20 cellular contexts compared by ENCODE assay signal in genomic region chr16:56781565-56781964, GRCh38. TPM values are rescaled to one million over a fixed set of nuclear protein-coding genes. Genes with fewer than 3 reads are reported as not detected.
DNase-seq lines count a peak whose midpoint lies in the region; ATAC-seq, FAIRE-seq and TF ChIP-seq lines count a peak whose summit lies in the region.
"Had no signal": no experiment of that assay in that cellular context is flagged by ENCODE, and none has a peak within 500 bp of the region (broad histone marks: within the 10 kb centered on the region; RNA-seq: fewer than 3 reads in every experiment).

No MANE protein-coding gene starts in this region.

- no peaks in the 10 kb centered on the region for H3K27me3 ChIP-seq in GM23338 (ENCODE audit: insufficient read depth)
- H3K27me3 ChIP-seq in SJCRH30: no peaks in the 10 kb centered on the region
- H3K27me3 ChIP-seq in endocrine pancreas (ENCODE audit: control insufficient read depth, insufficient read depth, low read length): no peaks in the 10 kb centered on the region
- H3K27me3 ChIP-seq: body of pancreas, neutrophil, suprapubic skin had no signal

- H3K36me3 Mint-ChIP-seq in GM23338 (ENCODE audit: low read depth): no peaks in the 10 kb centered on the region
- no peaks in the 10 kb centered on the region for H3K36me3 Mint-ChIP-seq in neural crest cell (ENCODE audit: low read depth)
- H3K36me3 Mint-ChIP-seq: activated naive CD4-positive, alpha-beta T cell treated with anti-CD3 and anti-CD28 coated beads, Interleukin-2, amount 50 U/mL, for 72 hours had no signal

- no peak for FAIRE-seq in frontal cortex (lab: Jason Lieb, UNC)
- FAIRE-seq: colon, GM12878 had no signal

- no peak overlapping the region for H2AFZ ChIP-seq in GM23338

- TF ChIP-seq CTCF in GM23338 (conservative IDR thresholded peaks at IDR 0.05; ENCODE audit: low read depth in 2 of 2) (no peak), neural crest cell (conservative IDR thresholded peaks at IDR 0.05) (no peak)

- peak; percentile 13; the same call in 1 of the 3 replicates for ATAC-seq in GM23338
- ATAC-seq in HG03432 (IDR thresholded peaks at IDR 0.05; ENCODE audit: unreplicated experiment): no peak
- ATAC-seq in GM21423 (IDR thresholded peaks at IDR 0.05; ENCODE audit: unreplicated experiment): no peak
- ATAC-seq: activated CD8-positive, alpha-beta T cell treated with anti-CD3 and anti-CD28 coated beads, Interleukin-2, amount 10 ng/mL, durations not matched to agents 7 days and 5 days; activated naive CD4-positive, alpha-beta T cell treated with anti-CD3 and anti-CD28 coated beads, Interleukin-2, amount 50 U/mL, for 72 hours; body of pancreas; GM12878 had no signal

- peak overlapping the region; percentile 23; the same call in 1 of the 2 replicates for H3K4me3 ChIP-seq in GM23338
- H3K4me3 ChIP-seq in SJCRH30: no peak overlapping the region
- peak overlapping the region; percentile 38 for H3K4me3 ChIP-seq in endocrine pancreas (ENCODE audit: control insufficient read depth, insufficient read depth, low read length)
- H3K4me3 ChIP-seq: body of pancreas, GM12878, suprapubic skin had no signal

- peaks cover 83% of the 10 kb centered on the region for H3K79me2 ChIP-seq in GM23338 (replicated peaks; ENCODE audit: insufficient read depth)

- H3K27ac ChIP-seq in GM23338 (ENCODE audit: low read depth): peak overlapping the region; percentile 45; the same call in 1 of the 2 replicates
- no peak overlapping the region for H3K27ac ChIP-seq in SJCRH30
- H3K27ac ChIP-seq: body of pancreas, neutrophil, suprapubic skin had no signal

- peak overlapping the region; percentile 45 for H3K4me3 Mint-ChIP-seq in GM23338
- no peak overlapping the region for H3K4me3 Mint-ChIP-seq in neural crest cell
- H3K4me3 Mint-ChIP-seq: activated CD8-positive, alpha-beta T cell treated with anti-CD3 and anti-CD28 coated beads, Interleukin-2, amount 10 ng/mL, durations not matched to agents 7 days and 5 days had no signal

- H3K27me3 Mint-ChIP-seq in GM23338 (ENCODE audit: insufficient read depth, low read depth, poor library complexity): peaks cover 3% of the 10 kb centered on the region
- H3K27me3 Mint-ChIP-seq in neural crest cell (ENCODE audit: low read depth): no peaks in the 10 kb centered on the region

- H3K9me3 ChIP-seq in SJCRH30 (replicated peaks): no peaks in the 10 kb centered on the region
- H3K9me3 ChIP-seq in endocrine pancreas (ENCODE audit: control insufficient read depth, low read length): no peaks in the 10 kb centered on the region
- H3K9me3 ChIP-seq: body of pancreas, neutrophil, suprapubic skin had no signal

- peaks cover 60% of the 10 kb centered on the region for H3K4me1 ChIP-seq in GM23338 (ENCODE audit: insufficient read depth)
- peaks cover 62% of the 10 kb centered on the region for H3K4me1 ChIP-seq in SJCRH30
- peaks cover 15% of the 10 kb centered on the region for H3K4me1 ChIP-seq in endocrine pancreas (ENCODE audit: control insufficient read depth, insufficient read depth, low read length)

- no peaks in the 10 kb centered on the region for H3K9me2 ChIP-seq in GM23338 (ENCODE audit: insufficient read depth)

- H3F3A ChIP-seq in GM23338 (replicated peaks; ENCODE audit: low read depth): no peaks in the 10 kb centered on the region

- H4K20me1 ChIP-seq in GM23338 (replicated peaks; ENCODE audit: insufficient read depth): 0 out of 2 replicates have a peak, but pooled peaks cover 6% of the 10 kb centered on the region

- H3K4me1 Mint-ChIP-seq in GM23338 (peaks cover 78% of the 10 kb centered on the region), neural crest cell (peaks cover 32% of the 10 kb centered on the region)

- peak overlapping the region; percentile 58 for H3K4me2 ChIP-seq in GM23338

- no peak overlapping the region for H3K9ac ChIP-seq in endocrine pancreas (ENCODE audit: control insufficient read depth, insufficient read depth, low read length)

- H3K9me3 Mint-ChIP-seq in GM23338 (no peaks in the 10 kb centered on the region), neural crest cell (no peaks in the 10 kb centered on the region)
- H3K9me3 Mint-ChIP-seq: activated naive CD4-positive, alpha-beta T cell treated with anti-CD3 and anti-CD28 coated beads, Interleukin-2, amount 50 U/mL, for 72 hours had no signal

- peak overlapping the region; percentile 84 for H3K27ac Mint-ChIP-seq in GM23338
- peak overlapping the region; percentile 63 for H3K27ac Mint-ChIP-seq in neural crest cell (ENCODE audit: unreplicated experiment)
- H3K27ac Mint-ChIP-seq: activated CD8-positive, alpha-beta T cell treated with anti-CD3 and anti-CD28 coated beads, Interleukin-2, amount 10 ng/mL, durations not matched to agents 7 days and 5 days; activated naive CD4-positive, alpha-beta T cell treated with anti-CD3 and anti-CD28 coated beads, Interleukin-2, amount 50 U/mL, for 72 hours had no signal

- H3K36me3 ChIP-seq in GM23338 (ENCODE audit: insufficient read depth) (no peaks in the 10 kb centered on the region), SJCRH30 (no peaks in the 10 kb centered on the region), endocrine pancreas (ENCODE audit: control insufficient read depth, insufficient read depth, low read length) (no peaks in the 10 kb centered on the region)
- H3K36me3 ChIP-seq: neutrophil, suprapubic skin had no signal

- DNase-seq in GM23338 (ENCODE audit: low spot score) (peak; percentile 55), SJCRH30 (peak; percentile 36 to 71), neural crest cell (ENCODE audit: low read depth, low spot score) (no peak), SKM-1 treated with dmso at 0.1 percent for 144 hours (lab: John Stamatoyannopoulos, UW; ENCODE audit: unreplicated experiment) (no peak), frontal cortex (ENCODE audit: low spot score in 2 of 2) (no peak)
- DNase-seq: activated CD4-positive, CD25-positive, alpha-beta regulatory T cell; activated CD8-positive, alpha-beta T cell treated with anti-CD3 and anti-CD28 coated beads, Interleukin-2, amount 10 ng/mL, durations not matched to agents 7 days and 5 days; body of pancreas; C1 segment of cervical spinal cord; DMS153; islet precursor cell; NCI-H1105 treated with DMSO at 0.1 percent for 48 hours had no signal

TF ChIP-seq in GM23338, 12 proteins besides CTCF, POLR2A, EP300 and RAD21 (continues in another document):
- TF ChIP-seq POLR2AphosphoS5 (IDR thresholded peaks at IDR 0.05; ENCODE audit: low read depth) (no peak), STAT1 (IDR thresholded peaks at IDR 0.05; ENCODE audit: unreplicated experiment) (no peak), ZNF331 (CRISPR knock-in tag; IDR thresholded peaks at IDR 0.05; ENCODE audit: low read depth) (no peak)

RNA-seq across cellular contexts. Expression of gene NUP93, which starts 51.6 kb away (rescaled TPM):
- 166 and 187 TPM in 2 replicates for total RNA-seq in GM23338 (2014; rRNA removed; shearing (Covaris generic))
- polyA plus RNA-seq in GM23338 (2016; fragmentation: Nextera tagmentation; extraction: Ambion mirVana): 139 and 144 TPM in 2 replicates
- 194 and 201 TPM in 2 replicates for total RNA-seq in SJCRH30 (2014; rRNA removed; shearing (Covaris generic))
- total RNA-seq in neural crest cell (151 and 152 TPM in 2 replicates), frontal cortex (219 TPM)

Comparison
In these comparisons a context has a peak if more than half of its experiments do, and no peak if none do; other contexts are left out.
1. DNase-seq: peak in GM23338 (single experiment) and SJCRH30 (2 of 2); none in neural crest cell (single experiment), SKM-1 treated with dmso at 0.1 percent for 144 hours (single experiment) and frontal cortex (0 of 2).